18 cellular contexts compared by ENCODE assay signal in the genomic region with DNA sequence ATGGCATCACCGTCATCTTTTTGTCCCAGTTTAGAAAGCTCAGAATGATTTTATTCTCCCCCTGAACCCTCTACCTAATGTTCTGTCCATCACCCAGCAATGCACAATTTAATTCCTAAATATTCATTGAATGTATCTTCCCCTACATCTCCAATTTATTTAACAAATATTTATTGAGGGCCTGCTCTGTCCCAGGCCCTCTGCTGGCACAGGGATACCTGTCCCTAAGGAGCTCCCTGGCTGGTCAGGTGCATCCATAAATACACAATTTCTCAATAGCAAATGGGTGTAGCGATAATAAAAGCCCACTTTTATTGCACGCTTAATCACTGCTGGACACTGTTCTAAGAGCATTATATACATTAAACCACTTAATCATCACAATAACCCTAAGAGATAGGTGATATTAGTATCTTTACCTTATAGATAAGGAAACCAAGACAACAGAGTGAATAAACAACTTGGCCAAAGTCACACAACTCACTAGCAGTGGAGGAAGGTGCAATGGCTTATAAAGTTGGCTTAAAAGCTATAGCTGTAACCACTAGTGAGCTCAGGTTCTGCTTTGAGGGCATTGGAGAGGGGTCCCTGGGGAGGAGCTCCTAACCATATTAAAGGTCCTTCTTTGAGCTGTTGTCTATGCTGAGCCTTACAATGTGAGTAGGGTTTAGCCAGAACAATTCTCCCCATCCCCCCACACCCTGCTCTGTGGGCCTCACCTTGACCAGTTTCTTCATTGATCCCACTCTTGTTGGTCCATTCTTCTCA.
DNase-seq lines count a peak whose midpoint lies in the region; FAIRE-seq and TF ChIP-seq lines count a peak whose summit lies in the region.
"Had no signal": no experiment of that assay in that cellular context is flagged by ENCODE, and none has a peak within 500 bp of the region (broad histone marks: within the 10 kb centered on the region; RNA-seq: fewer than 3 reads in every experiment).

No MANE protein-coding gene starts in this region.

- H2AFZ ChIP-seq in astrocyte (ENCODE audit: low read depth, low read length) (no peak overlapping the region), fibroblast of lung (ENCODE audit: low read length) (no peak overlapping the region)

- H3K4me2 ChIP-seq in BLaER1 (0 out of 2 replicates have a peak overlapping the region, but pooled peaks have one; percentile 21), astrocyte (ENCODE audit: low read length) (peak overlapping the region; percentile 55), fibroblast of lung (ENCODE audit: extremely low read depth, insufficient read depth, low read length) (no peak overlapping the region)

- FAIRE-seq in astrocyte (lab: Jason Lieb, UNC): no peak
- FAIRE-seq: A549, GM12892, H1 had no signal

- H3K4me1 Mint-ChIP-seq in astrocyte (ENCODE audit: low read depth, unreplicated experiment): peaks cover 9% of the 10 kb centered on the region

- no peaks in the 10 kb centered on the region for H4K20me1 ChIP-seq in BLaER1
- H4K20me1 ChIP-seq in astrocyte (ENCODE audit: insufficient read depth, low read length): no peaks in the 10 kb centered on the region
- H4K20me1 ChIP-seq in fibroblast of lung (ENCODE audit: control insufficient read depth, extremely low read depth, insufficient read depth, low read length): no peaks in the 10 kb centered on the region

- H3K9me3 ChIP-seq in BLaER1 (peaks cover 3% of the 10 kb centered on the region), astrocyte (ENCODE audit: insufficient read depth, low read depth, low read length) (no peaks in the 10 kb centered on the region), fibroblast of lung (ENCODE audit: control insufficient read depth, insufficient read depth, low read depth, low read length) (no peaks in the 10 kb centered on the region), transverse colon (peaks cover 4 to 6% of the 10 kb centered on the region in 2 donors)

- H3K4me3 ChIP-seq in BLaER1: no peak overlapping the region
- H3K4me3 ChIP-seq in astrocyte (ENCODE audit: insufficient read depth, low read depth, low read length): no peak overlapping the region
- H3K4me3 ChIP-seq in fibroblast of lung (replicated peaks in 1 of 4; ENCODE audit: control extremely low read depth in 1 of 4, insufficient read depth in 1 of 4, low read depth in 3 of 4, low read length in 4 of 4): no peak overlapping the region
- no peak overlapping the region for H3K4me3 ChIP-seq in transverse colon
- H3K4me3 ChIP-seq: A549 had no signal

- no peaks in the 10 kb centered on the region for H3K27me3 ChIP-seq in BLaER1
- no peaks in the 10 kb centered on the region for H3K27me3 ChIP-seq in astrocyte (ENCODE audit: insufficient read depth, low read length)
- no peaks in the 10 kb centered on the region for H3K27me3 ChIP-seq in fibroblast of lung (ENCODE audit: control insufficient read depth, insufficient read depth, low read length)
- no peaks in the 10 kb centered on the region for H3K27me3 ChIP-seq in transverse colon

- H3K27ac Mint-ChIP-seq in astrocyte (ENCODE audit: unreplicated experiment): no peak overlapping the region

- no peak for TF ChIP-seq CTCF in astrocyte (IDR thresholded peaks at IDR 0.05; ENCODE audit: insufficient read depth, low read depth, low read length)
- no peak for TF ChIP-seq CTCF in fibroblast of lung (conservative IDR thresholded peaks at IDR 0.05 in 1 of 2, IDR thresholded peaks at IDR 0.05 in 1 of 2; ENCODE audit: low read depth in 1 of 2, low read length in 2 of 2)
- TF ChIP-seq CTCF in transverse colon (IDR thresholded peaks at IDR 0.05): no peak

- H3K79me2 ChIP-seq in astrocyte (ENCODE audit: insufficient read depth, low read length) (no peaks in the 10 kb centered on the region), fibroblast of lung (ENCODE audit: control insufficient read depth, insufficient read depth, low read length) (no peaks in the 10 kb centered on the region)

- 98 to 100% methylated on average over 3 of the region's 3 CpGs for WGBS in transverse colon (ENCODE audit: low coverage in 1 of 2), 2 donors

- no peak for TF ChIP-seq POLR2A in transverse colon (IDR thresholded peaks at IDR 0.05)

- intact Hi-C loops in transverse colon (cut with DNase I; ENCODE audit: low total_unique reads): loop anchor here (10.0 kb wide), 1 partner anchor 795 kb away; no protein-coding TSS in a partner anchor

- H3K36me3 Mint-ChIP-seq in astrocyte (ENCODE audit: low read depth, unreplicated experiment): no peaks in the 10 kb centered on the region

- TF ChIP-seq EP300 in transverse colon (IDR thresholded peaks at IDR 0.05; ENCODE audit: low read depth): no peak

- H3K27me3 Mint-ChIP-seq in astrocyte (ENCODE audit: low read depth, unreplicated experiment): no peaks in the 10 kb centered on the region

- peaks cover 5% of the 10 kb centered on the region for H3K9me3 Mint-ChIP-seq in astrocyte (ENCODE audit: unreplicated experiment)

- no peaks in the 10 kb centered on the region for H3K36me3 ChIP-seq in BLaER1
- H3K36me3 ChIP-seq in astrocyte (ENCODE audit: insufficient read depth, low read length): no peaks in the 10 kb centered on the region
- no peaks in the 10 kb centered on the region for H3K36me3 ChIP-seq in fibroblast of lung (ENCODE audit: control insufficient read depth, insufficient read depth, low read length)
- H3K36me3 ChIP-seq in transverse colon: no peaks in the 10 kb centered on the region

- H3K4me3 Mint-ChIP-seq in astrocyte (ENCODE audit: unreplicated experiment): no peak overlapping the region

- H3K27ac ChIP-seq in BLaER1 (no peak overlapping the region), astrocyte (ENCODE audit: low read depth, low read length) (peak overlapping the region; percentile 29), fibroblast of lung (ENCODE audit: insufficient read depth, low read length) (peak overlapping the region; percentile 17), transverse colon (no peak overlapping the region)
- H3K27ac ChIP-seq: HL-60 had no signal

- peak; percentile 79 for DNase-seq in HT-29 (ENCODE audit: low spot score)
- DNase-seq in astrocyte (ENCODE audit: low read depth): no peak
- DNase-seq in fibroblast of lung (ENCODE audit: low read depth in 2 of 2): no peak
- no peak for DNase-seq in activated T-cell treated with anti-CD3 and anti-CD28 coated beads for 4 hours
- DNase-seq in transverse colon: no peak
- DNase-seq in stimulated activated CD4-positive, alpha-beta T cell treated with anti-CD3 and anti-CD28 coated beads, Interleukin-4, amount 100 ng/mL, for 24 hours: no peak
- no peak for DNase-seq in hypothalamus (lab: John Stamatoyannopoulos, UW)
- DNase-seq: COR-L47, NCI-H1048, NCI-H1436 treated with DMSO at 0.1 percent for 48 hours, NCI-H2029 treated with DMSO at 0.1 percent for 48 hours, NCI-H510A treated with DMSO at 0.1 percent for 48 hours, NCI-H82 had no signal

- in situ Hi-C loops in transverse colon (cut with MboI; ENCODE audit: low pct_ligation_motif_present in 1 of 4, low pct_unique_long_range_greater_than_20kb in 1 of 4, low sequenced_read_pairs in 3 of 4): loop anchor here in 2 of 4 donors (10.0 to 25.0 kb wide), 2 partner anchors 125 to 377 kb away; a partner anchor contains a TSS

- peaks cover 7% of the 10 kb centered on the region for H3K4me1 ChIP-seq in BLaER1
- peaks cover 15% of the 10 kb centered on the region for H3K4me1 ChIP-seq in astrocyte (ENCODE audit: insufficient read depth, low read length)
- H3K4me1 ChIP-seq in fibroblast of lung (ENCODE audit: control insufficient read depth, extremely low read depth, insufficient read depth, low read length): peaks cover 3% of the 10 kb centered on the region
- H3K4me1 ChIP-seq in transverse colon: peaks cover 0 to 9% (median 7%) of the 10 kb centered on the region in 4 donors

- H3K9ac ChIP-seq in BLaER1 (no peak overlapping the region), astrocyte (ENCODE audit: low read length) (no peak overlapping the region), fibroblast of lung (ENCODE audit: insufficient read depth, low read length) (no peak overlapping the region)

Comparison
In these comparisons a context has a peak if more than half of its experiments do, and no peak if none do; other contexts are left out.
1. H3K27ac ChIP-seq: peak in astrocyte (single experiment) and fibroblast of lung (single experiment); none in BLaER1 (single experiment) and transverse colon (0 of 4).